8 cellular contexts compared by ENCODE assay signal in the genomic region with DNA sequence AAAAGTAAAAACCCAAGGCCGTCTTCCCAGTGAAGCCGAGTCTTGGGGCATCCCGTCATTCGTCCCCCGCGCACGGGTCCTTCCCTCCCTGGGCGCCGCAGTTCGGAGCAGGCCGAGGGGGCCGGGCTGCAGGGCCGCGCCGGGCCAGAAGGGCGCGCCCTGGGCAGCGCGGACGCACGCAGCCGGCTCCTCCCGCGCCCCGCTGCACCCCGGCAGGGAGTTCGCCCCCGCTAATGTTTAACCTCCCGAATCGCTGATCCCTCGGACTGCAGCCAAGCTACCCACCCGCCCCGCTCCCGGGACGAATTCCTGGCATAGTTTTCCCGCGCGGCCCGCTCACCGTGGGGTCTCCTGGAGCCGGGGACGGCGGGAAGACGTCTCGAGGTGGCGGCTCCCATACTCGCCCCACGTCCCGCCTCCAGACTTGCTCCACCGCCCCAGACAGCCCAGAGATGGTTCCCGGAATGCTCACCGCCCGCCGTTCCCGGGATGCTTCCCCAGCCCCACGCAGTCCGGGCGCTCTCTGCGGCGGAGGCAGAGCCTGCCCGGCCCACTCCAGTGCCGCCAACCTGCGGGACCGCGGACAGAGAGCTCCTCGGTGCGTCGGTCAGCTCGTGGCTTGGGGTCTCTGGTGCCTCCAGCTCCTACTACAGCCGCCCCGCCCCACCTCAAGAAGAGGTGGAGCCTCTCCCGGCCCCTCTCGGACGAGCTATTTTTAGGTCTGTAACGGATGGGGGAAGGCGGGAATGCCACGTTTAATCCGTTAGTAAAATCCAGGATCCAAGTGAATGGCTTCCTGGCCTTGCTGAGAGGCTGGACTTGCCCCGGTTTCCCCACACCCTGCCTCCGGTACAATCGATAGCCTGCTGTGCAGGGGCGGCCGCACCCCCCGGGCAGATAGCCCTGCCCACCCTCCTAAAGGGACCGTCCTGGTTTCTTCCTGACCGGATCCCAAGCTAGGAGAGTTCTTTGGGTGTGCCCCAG. TPM values are rescaled to one million over a fixed set of nuclear protein-coding genes. Genes with fewer than 3 reads are reported as not detected.
DNase-seq lines count a peak whose midpoint lies in the region; ATAC-seq and TF ChIP-seq lines count a peak whose summit lies in the region.

DZIP1L (minus strand) TSS at position 621 of the 984 bp plus-strand sequence. CDS start 11,637 bp downstream, outside the sequence.

- peaks cover 68% of the 10 kb centered on the region for H3K27me3 Mint-ChIP-seq in activated T-cell treated with anti-CD3 and anti-CD28 coated beads, Interleukin-2, amount 50 U/mL, for 4 hours (ENCODE audit: low read depth)
- H3K27me3 Mint-ChIP-seq in naive B cell (peaks cover 44 to 81% (median 61%) of the 10 kb centered on the region in 3 donors), type B pancreatic cell (peaks cover 19% of the 10 kb centered on the region)

- no peak for TF ChIP-seq CTCF in AG10803 (conservative IDR thresholded peaks at IDR 0.05; ENCODE audit: low read length)
- peak; percentile 24 for TF ChIP-seq CTCF in fibroblast of the aortic adventitia (IDR thresholded peaks at IDR 0.05; ENCODE audit: insufficient read depth, low read length)
- TF ChIP-seq CTCF in type B pancreatic cell (conservative IDR thresholded peaks at IDR 0.05) = peak; percentile 68

- peaks cover 10% of the 10 kb centered on the region for H3K4me1 Mint-ChIP-seq in activated T-cell treated with anti-CD3 and anti-CD28 coated beads, Interleukin-2, amount 50 U/mL, for 4 hours (ENCODE audit: low read depth)
- H3K4me1 Mint-ChIP-seq in naive B cell (peaks cover 4 to 21% (median 12%) of the 10 kb centered on the region in 3 donors), type B pancreatic cell (ENCODE audit: unreplicated experiment) (peaks cover 17% of the 10 kb centered on the region)

- ATAC-seq in GM18861 (IDR thresholded peaks at IDR 0.05; ENCODE audit: unreplicated experiment) = peak; percentile 62
- ATAC-seq in HG03103 (IDR thresholded peaks at IDR 0.05; ENCODE audit: low read depth, unreplicated experiment) = peak; percentile 63
- peak; percentile 94 to 95 for ATAC-seq in activated T-cell treated with anti-CD3 and anti-CD28 coated beads, Interleukin-2, amount 50 U/mL, for 4 hours
- peak; percentile 89 for ATAC-seq in naive B cell (ENCODE audit: low read depth in 2 of 2)

- H3K36me3 Mint-ChIP-seq in activated T-cell treated with anti-CD3 and anti-CD28 coated beads, Interleukin-2, amount 50 U/mL, for 4 hours (ENCODE audit: insufficient read depth) = no peaks in the 10 kb centered on the region
- H3K36me3 Mint-ChIP-seq in naive B cell = peaks cover 0 to 8% of the 10 kb centered on the region in 2 donors
- peaks cover 3% of the 10 kb centered on the region for H3K36me3 Mint-ChIP-seq in type B pancreatic cell

- H3K9me3 Mint-ChIP-seq in activated T-cell treated with anti-CD3 and anti-CD28 coated beads, Interleukin-2, amount 50 U/mL, for 4 hours = no peaks in the 10 kb centered on the region
- H3K9me3 Mint-ChIP-seq in naive B cell = peaks cover 0 to 1% (median 0%) of the 10 kb centered on the region in 7 donors
- H3K9me3 Mint-ChIP-seq in type B pancreatic cell = no peaks in the 10 kb centered on the region

- H3K4me3 ChIP-seq in AG10803 (ENCODE audit: low read length) (peak within 1 kb of the TSS; percentile 84), fibroblast of the aortic adventitia (ENCODE audit: low read depth, low read length) (peak within 1 kb of the TSS; percentile 83)

- peak within 1 kb of the TSS; percentile 76 for H3K4me3 Mint-ChIP-seq in activated T-cell treated with anti-CD3 and anti-CD28 coated beads, Interleukin-2, amount 50 U/mL, for 4 hours
- H3K4me3 Mint-ChIP-seq in naive B cell = peak within 1 kb of the TSS; percentile 67 to 91 (median 82)
- peak within 1 kb of the TSS; percentile 94 for H3K4me3 Mint-ChIP-seq in type B pancreatic cell

- DNase-seq in AG10803 (ENCODE audit: low read depth) (peak; percentile 67), NCI-H524 (lab: John Stamatoyannopoulos, UW) (peak; percentile 77 to 79), fibroblast of the aortic adventitia (ENCODE audit: low read depth) (peak; percentile 57), naive B cell (peak; percentile 9), type B pancreatic cell (ENCODE audit: extremely low spot score, unreplicated experiment) (peak; percentile 76)
- no peak for DNase-seq in activated T-cell treated with anti-CD3 and anti-CD28 coated beads, Interleukin-2, amount 50 U/mL, for 4 hours

- H3K27ac Mint-ChIP-seq in naive B cell (peak within 1 kb of the TSS in 1 of 6 donors; percentile 90), type B pancreatic cell (peak within 1 kb of the TSS; percentile 86)

RNA-seq across cellular contexts. Expression of gene DZIP1L, which starts in this region (rescaled TPM):
- total RNA-seq in activated T-cell treated with anti-CD3 and anti-CD28 coated beads, Interleukin-2, amount 50 U/mL, for 4 hours = not detected
- total RNA-seq in fibroblast of the aortic adventitia (ENCODE audit: low replicate concordance) = 28.3 and 38.2 TPM in 2 replicates
- not detected for polyA plus RNA-seq in naive B cell (ENCODE audit: low read depth in 6 of 6)
- total RNA-seq in type B pancreatic cell (ENCODE audit: low replicate concordance) = 3.2 and 17.8 TPM in 2 replicates

Comparison
In these comparisons a context has a peak if more than half of its experiments do, and no peak if none do; other contexts are left out.
1. Peak in ATAC-seq in activated T-cell treated with anti-CD3 and anti-CD28 coated beads, Interleukin-2, amount 50 U/mL, for 4 hours; RNA of the gene not detected or under 1 TPM.
2. Peak in DNase-seq and ATAC-seq in naive B cell; RNA of the gene not detected or under 1 TPM.